ENCODE assay signal across 24 cellular contexts in the genomic region with DNA sequence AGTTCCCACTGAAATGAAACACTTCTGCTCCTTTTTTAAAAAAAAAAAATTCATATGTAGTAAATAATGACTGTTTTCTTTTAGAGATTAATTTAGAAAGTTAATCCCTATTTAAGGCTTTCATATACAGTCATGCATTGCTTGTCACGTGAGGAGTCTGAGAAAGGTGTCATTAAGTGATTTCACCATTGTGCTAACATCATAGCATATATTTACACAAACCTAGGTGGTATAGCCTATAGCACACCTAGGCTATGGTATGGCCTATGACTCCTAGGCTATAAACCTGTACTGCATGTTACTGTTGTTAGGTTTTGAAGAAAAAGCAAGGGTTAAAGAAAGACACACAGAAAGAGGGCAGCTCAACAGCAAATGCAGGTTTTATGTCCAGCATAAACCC. TPM values are rescaled to one million over a fixed set of nuclear protein-coding genes. Genes with fewer than 3 reads are reported as not detected.
"Had no signal": no experiment of that assay in that cellular context is flagged by ENCODE, and none has a peak within 500 bp of the region (broad histone marks: within the 10 kb centered on the region; RNA-seq: fewer than 3 reads in every experiment).

No MANE protein-coding gene starts in this region.

- H3K36me3 Mint-ChIP-seq: activated CD8-positive, alpha-beta memory T cell treated with anti-CD3 and anti-CD28 coated beads, Interleukin-2, amount 10 ng/mL, durations not matched to agents 7 days and 5 days had no signal

- H3K27ac Mint-ChIP-seq: stimulated activated naive CD8-positive, alpha-beta T cell treated with anti-CD3 and anti-CD28 coated beads, Interleukin-15, Interleukin-2, amounts not matched to agents 100 ng/mL and 50 ng/mL, for 24 hours had no signal

- H3K9me3 Mint-ChIP-seq: nephron; stimulated activated naive CD8-positive, alpha-beta T cell treated with anti-CD3 and anti-CD28 coated beads, Interleukin-15, Interleukin-2, amounts not matched to agents 100 ng/mL and 50 ng/mL, for 24 hours; T-helper 2 cell treated with Interferon-gamma antibody and Interleukin-4, amounts not matched to agents 5 μg/mL and 100 μg/mL, for 36 hours had no signal

- H3K27ac ChIP-seq: coronary artery, esophagus squamous epithelium, left ventricle myocardium inferior, skin epidermis, upper lobe of right lung had no signal

- DNase-seq: activated CD4-positive, alpha-beta T cell treated with anti-CD3 and anti-CD28 coated beads, Interleukin-2, amount 50 U/mL, for 4 hours; activated CD8-positive, alpha-beta memory T cell treated with anti-CD3 and anti-CD28 coated beads, Interleukin-2, amount 10 ng/mL, durations not matched to agents 7 days and 5 days; activated gamma-delta T cell treated with Interleukin-2 at 50 U/mL for 16 hours; central memory CD4-positive, alpha-beta T cell; effector CD4-positive, alpha-beta T cell; esophagus squamous epithelium; hippocampal formation; kidney; left ventricle myocardium inferior; occipital lobe; right cardiac atrium; stimulated activated CD4-positive, alpha-beta T cell treated with anti-CD3 and anti-CD28 coated beads, Interleukin-15, amount 100 ng/mL, for 24 hours; stimulated activated CD4-positive, alpha-beta T cell treated with anti-CD3 and anti-CD28 coated beads, Interleukin-4, amount 100 ng/mL, for 1 hour; upper lobe of right lung had no signal

- H3K4me3 ChIP-seq: coronary artery, esophagus squamous epithelium, skin epidermis, upper lobe of right lung had no signal

- ATAC-seq: right cardiac atrium, upper lobe of right lung had no signal

- H3K36me3 ChIP-seq: esophagus squamous epithelium, left ventricle myocardium inferior, upper lobe of right lung had no signal

- H3K9me3 ChIP-seq: esophagus squamous epithelium, left ventricle myocardium inferior, upper lobe of right lung had no signal

RNA-seq across cellular contexts. Expression of gene PPY, which starts 13.7 kb away (rescaled TPM):
- total RNA-seq: activated CD8-positive, alpha-beta memory T cell treated with anti-CD3 and anti-CD28 coated beads, Interleukin-2, amount 10 ng/mL, durations not matched to agents 7 days and 5 days; esophagus squamous epithelium; fibroblast of villous mesenchyme; glomerular endothelial cell; kidney; left ventricle myocardium inferior; mucosa of gallbladder; occipital lobe; posterior vena cava; right cardiac atrium; temporal lobe; upper lobe of right lung had no signal
- polyA plus RNA-seq: right cardiac atrium had no signal

RNA-seq across cellular contexts. Expression of gene PYY, which starts 25.1 kb away (rescaled TPM):
- total RNA-seq: activated CD8-positive, alpha-beta memory T cell treated with anti-CD3 and anti-CD28 coated beads, Interleukin-2, amount 10 ng/mL, durations not matched to agents 7 days and 5 days; esophagus squamous epithelium; fibroblast of villous mesenchyme; kidney; left ventricle myocardium inferior; mucosa of gallbladder; occipital lobe; posterior vena cava; right cardiac atrium; temporal lobe; upper lobe of right lung had no signal
- polyA plus RNA-seq: right cardiac atrium had no signal
